1 cellular context compared by ENCODE assay signal in the genomic region with DNA sequence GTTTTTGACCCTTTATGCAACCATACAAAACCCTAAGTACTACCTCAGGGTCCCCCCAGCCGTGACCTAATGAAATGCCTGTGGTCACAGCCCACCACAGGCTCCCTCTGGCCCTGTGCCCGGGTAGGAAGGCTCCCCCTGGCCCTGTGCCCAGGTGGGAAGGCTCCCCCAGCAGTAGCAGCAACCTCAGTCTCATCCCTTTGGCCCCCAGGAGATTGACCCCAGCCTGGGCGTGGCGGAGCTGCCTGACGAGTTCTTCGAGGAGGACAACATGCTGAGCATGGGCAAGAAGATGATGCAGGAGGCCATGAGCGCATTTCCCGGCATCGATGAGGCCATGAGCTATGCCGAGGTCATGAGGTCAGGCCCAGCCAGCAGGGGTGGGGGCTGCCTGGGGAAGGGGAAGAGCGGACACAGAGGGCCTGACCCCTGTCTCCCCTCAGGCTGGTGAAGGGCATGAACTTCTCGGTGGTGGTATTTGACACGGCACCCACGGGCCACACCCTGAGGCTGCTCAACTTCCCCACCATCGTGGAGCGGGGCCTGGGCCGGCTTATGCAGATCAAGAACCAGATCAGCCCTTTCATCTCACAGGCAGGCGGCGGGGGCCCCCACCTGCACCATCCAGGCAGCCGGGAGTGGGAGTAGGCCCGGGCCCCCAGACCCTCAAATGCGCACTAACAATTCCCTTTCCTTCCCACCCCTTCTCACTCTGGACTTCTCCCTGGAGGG.
TF ChIP-seq lines count a peak whose summit lies in the region.

No MANE protein-coding gene starts in this region.

TF ChIP-seq in IMR-90, 13 proteins besides CTCF, POLR2A, EP300 and RAD21:
- TF ChIP-seq MAZ (IDR thresholded peaks at IDR 0.05; ENCODE audit: borderline replicate concordance, low read depth, low read length), result no peak
- TF ChIP-seq MAFK (IDR thresholded peaks at IDR 0.05; ENCODE audit: low read depth, low read length), result no peak
- no peak for TF ChIP-seq CEBPB (IDR thresholded peaks at IDR 0.05; ENCODE audit: low read depth, low read length)
- TF ChIP-seq RFX5 (IDR thresholded peaks at IDR 0.05; ENCODE audit: low read depth, low read length), result no peak
- no peak for TF ChIP-seq MXI1 (IDR thresholded peaks at IDR 0.05; ENCODE audit: borderline replicate concordance, low read depth, low read length)
- TF ChIP-seq, protein P1, sequence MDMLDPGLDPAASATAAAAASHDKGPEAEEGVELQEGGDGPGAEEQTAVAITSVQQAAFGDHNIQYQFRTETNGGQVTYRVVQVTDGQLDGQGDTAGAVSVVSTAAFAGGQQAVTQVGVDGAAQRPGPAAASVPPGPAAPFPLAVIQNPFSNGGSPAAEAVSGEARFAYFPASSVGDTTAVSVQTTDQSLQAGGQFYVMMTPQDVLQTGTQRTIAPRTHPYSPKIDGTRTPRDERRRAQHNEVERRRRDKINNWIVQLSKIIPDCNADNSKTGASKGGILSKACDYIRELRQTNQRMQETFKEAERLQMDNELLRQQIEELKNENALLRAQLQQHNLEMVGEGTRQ (IDR thresholded peaks at IDR 0.05; ENCODE audit: low read depth, low read length), result no peak
- no peak for TF ChIP-seq NFE2L2 (IDR thresholded peaks at IDR 0.05; ENCODE audit: low read depth, low read length)
